In the genomic region with DNA sequence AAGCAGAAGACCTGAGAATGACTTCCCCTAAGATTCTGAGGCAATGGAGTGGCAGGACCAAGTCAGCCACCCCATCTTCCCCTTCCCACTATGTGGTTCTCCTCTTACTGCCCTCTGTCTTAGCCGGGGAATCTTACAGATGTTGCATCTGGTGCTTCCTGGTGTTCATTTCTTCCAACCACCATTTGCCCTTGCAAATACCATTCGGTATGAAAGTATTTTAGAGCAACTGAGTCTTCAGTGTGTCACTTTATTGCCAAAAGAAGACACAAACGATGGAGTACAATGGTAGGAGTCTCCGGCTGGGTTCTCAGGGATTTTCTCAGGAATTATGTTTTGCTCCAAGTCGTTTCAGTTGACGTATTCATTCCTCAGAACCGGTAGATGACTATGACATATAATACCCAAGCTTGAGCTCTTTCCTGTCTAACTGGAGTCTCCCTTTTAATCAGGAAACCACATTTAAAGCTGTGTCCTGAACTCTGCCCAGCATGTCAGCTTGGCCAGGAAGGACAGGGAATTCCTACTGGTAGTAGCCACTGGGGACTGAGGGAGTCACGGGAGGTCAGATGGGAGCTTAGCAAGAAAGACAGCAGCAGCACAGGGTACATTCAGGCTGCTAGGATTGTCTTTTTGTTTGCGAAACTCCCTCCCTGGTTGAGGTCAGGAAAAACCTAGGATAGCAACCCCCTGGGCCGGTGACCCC, we compare ENCODE assay signal across 9 cellular contexts.
DNase-seq lines count a peak whose midpoint lies in the region; ATAC-seq and TF ChIP-seq lines count a peak whose summit lies in the region.
"Had no signal": no experiment of that assay in that cellular context is flagged by ENCODE, and none has a peak within 500 bp of the region (broad histone marks: within the 10 kb centered on the region; RNA-seq: fewer than 3 reads in every experiment).

No MANE protein-coding gene starts in this region.

- H3K9me3 ChIP-seq in SJCRH30 (replicated peaks): no peaks in the 10 kb centered on the region

- H3K27me3 Mint-ChIP-seq in nephron progenitor cell (ENCODE audit: low read depth, poor library complexity): peaks cover 7% of the 10 kb centered on the region

- H3K27ac ChIP-seq in SJCRH30: peak overlapping the region; percentile 98
- H3K27ac ChIP-seq: KMS-11 had no signal

- ATAC-seq in HG03439 (IDR thresholded peaks at IDR 0.05; ENCODE audit: unreplicated experiment): no peak

- DNase-seq in AG08396 (ENCODE audit: low spot score) (peak; percentile 30), SJCRH30 (peak; percentile 75 to 79), fibroblast of mammary gland (ENCODE audit: low read depth) (peak; percentile 91), nephron progenitor cell (peak; percentile 22), COLO668 (lab: John Stamatoyannopoulos, UW; ENCODE audit: unreplicated experiment) (no peak)
- DNase-seq in NK-92 treated with Interleukin-12 subunit alpha and Interleukin-12 subunit beta, amount 100 ng/mL, for 24 hours (lab: John Stamatoyannopoulos, UW): no peak
- no peak for DNase-seq in effector CD8-positive, alpha-beta T cell (lab: John Stamatoyannopoulos, UW)

- no peaks in the 10 kb centered on the region for H3K36me3 Mint-ChIP-seq in nephron progenitor cell (ENCODE audit: low read depth)

- peak overlapping the region; percentile 96 for H3K27ac Mint-ChIP-seq in nephron progenitor cell

- peaks cover 44% of the 10 kb centered on the region for H3K4me1 Mint-ChIP-seq in nephron progenitor cell

- H3K4me3 Mint-ChIP-seq in nephron progenitor cell: no peak overlapping the region

- no peaks in the 10 kb centered on the region for H3K27me3 ChIP-seq in SJCRH30

- peaks cover 43% of the 10 kb centered on the region for H3K4me1 ChIP-seq in SJCRH30

- H3K36me3 ChIP-seq in SJCRH30: no peaks in the 10 kb centered on the region

- H3K9me3 Mint-ChIP-seq in nephron progenitor cell: no peaks in the 10 kb centered on the region

- TF ChIP-seq CTCF in fibroblast of mammary gland (conservative IDR thresholded peaks at IDR 0.05; ENCODE audit: control insufficient read depth, insufficient read depth, low read depth, low read length) (no peak), nephron progenitor cell (IDR thresholded peaks at IDR 0.05) (no peak)

- H3K4me3 ChIP-seq in SJCRH30 (peak overlapping the region; percentile 57), fibroblast of mammary gland (ENCODE audit: control insufficient read depth, low read depth, low read length) (no peak overlapping the region)

Comparison
In these comparisons a context has a peak if more than half of its experiments do, and no peak if none do; other contexts are left out.
1. DNase-seq: peak in AG08396 (single experiment), SJCRH30 (2 of 2), fibroblast of mammary gland (single experiment) and nephron progenitor cell (single experiment); none in NK-92 treated with Interleukin-12 subunit alpha and Interleukin-12 subunit beta, amount 100 ng/mL, for 24 hours (single experiment), COLO668 (single experiment) and effector CD8-positive, alpha-beta T cell (single experiment).